In genomic region chr2:24337958-24338357, GRCh38 we compare ENCODE assay signal across 18 cellular contexts. TPM values are rescaled to one million over a fixed set of nuclear protein-coding genes. Genes with fewer than 3 reads are reported as not detected.
A peak's percentile ranks its signal among the peaks of the same experiment; 100 is the strongest.
DNase-seq lines count a peak whose midpoint lies in the region; ATAC-seq and TF ChIP-seq lines count a peak whose summit lies in the region.
"Had no signal": no experiment of that assay in that cellular context is flagged by ENCODE, and none has a peak within 500 bp of the region (broad histone marks: within the 10 kb centered on the region; RNA-seq: fewer than 3 reads in every experiment).

No MANE protein-coding gene starts in this region.

- TF ChIP-seq EP300 in ovary (IDR thresholded peaks at IDR 0.05), result no peak

- WGBS in ovary, 3 donors, result 51 to 58% (median 52%) methylated on average over 2 of the region's 2 CpGs

- intact Hi-C loops in activated B cell treated with CpG ODN at 0.5 μM for 24 hours (cut with micrococcal nuclease) (no loop called here), lower lobe of right lung (cut with DNase I) (no loop called here), Right ventricle myocardium superior (cut with DNase I) (no loop called here), ovary (cut with DNase I) (no loop called here)

- H3K27ac ChIP-seq in CD4-positive, CD25-positive, alpha-beta regulatory T cell (ENCODE audit: insufficient read depth, low read length, poor library complexity, severe bottlenecking), result no peak overlapping the region
- peak overlapping the region; percentile 14 for H3K27ac ChIP-seq in lower lobe of right lung
- H3K27ac ChIP-seq in ovary, result no peak overlapping the region
- H3K27ac ChIP-seq: sigmoid colon had no signal

- H3K4me1 Mint-ChIP-seq in CD4-positive, CD25-positive, alpha-beta regulatory T cell, result peaks cover 57 to 81% (median 70%) of the 10 kb centered on the region in 4 donors
- H3K4me1 Mint-ChIP-seq in IgD-negative memory B cell (peaks cover 65 to 73% (median 71%) of the 10 kb centered on the region in 3 donors), activated B cell treated with CpG ODN at 0.5 μM for 24 hours (peaks cover 86% of the 10 kb centered on the region)

- ATAC-seq in CD4-positive, CD25-positive, alpha-beta regulatory T cell (ENCODE audit: low read depth in 2 of 2), result no peak
- ATAC-seq in activated B cell treated with CpG ODN at 0.5 μM for 24 hours (ENCODE audit: low read depth) (no peak), lower lobe of right lung (no peak), GM21360 (IDR thresholded peaks at IDR 0.05; ENCODE audit: unreplicated experiment) (no peak), HG03139 (IDR thresholded peaks at IDR 0.05; ENCODE audit: unreplicated experiment) (no peak), Right ventricle myocardium superior (ENCODE audit: poor library complexity) (no peak)
- ATAC-seq: activated naive CD4-positive, alpha-beta T cell treated with anti-CD3 and anti-CD28 coated beads, Interleukin-2, amount 50 U/mL, for 72 hours had no signal

- H3K27ac Mint-ChIP-seq in CD4-positive, CD25-positive, alpha-beta regulatory T cell, result peak overlapping the region; percentile 27 to 79 (median 68)
- H3K27ac Mint-ChIP-seq in IgD-negative memory B cell, result peak overlapping the region in 2 of 3 donors; percentile 75 to 96
- H3K27ac Mint-ChIP-seq in activated B cell treated with CpG ODN at 0.5 μM for 24 hours, result peak overlapping the region; percentile 76
- H3K27ac Mint-ChIP-seq: activated naive CD4-positive, alpha-beta T cell treated with anti-CD3 and anti-CD28 coated beads, Interleukin-2, amount 50 U/mL, for 72 hours; T-helper 1 cell treated with Interleukin-12 subunit alpha and Interleukin-12 subunit beta and Interleukin-4 antibody, amounts not matched to agents 30 μg/mL and 1 μg/mL, for 36 hours had no signal

- H3K9me3 Mint-ChIP-seq in CD4-positive, CD25-positive, alpha-beta regulatory T cell, result no peaks in the 10 kb centered on the region
- H3K9me3 Mint-ChIP-seq in IgD-negative memory B cell (peaks cover 0 to 1% (median 0%) of the 10 kb centered on the region in 3 donors), activated B cell treated with CpG ODN at 0.5 μM for 24 hours (no peaks in the 10 kb centered on the region)
- H3K9me3 Mint-ChIP-seq: T-helper 1 cell treated with Interleukin-12 subunit alpha and Interleukin-12 subunit beta and Interleukin-4 antibody, amounts not matched to agents 30 μg/mL and 1 μg/mL, for 36 hours had no signal

- H3K4me1 ChIP-seq in CD4-positive, CD25-positive, alpha-beta regulatory T cell (ENCODE audit: control insufficient read depth, insufficient read depth, low read length, poor library complexity, severe bottlenecking), result peaks cover 8% of the 10 kb centered on the region
- H3K4me1 ChIP-seq in lower lobe of right lung, result peaks cover 65% of the 10 kb centered on the region
- peaks cover 4% of the 10 kb centered on the region for H3K4me1 ChIP-seq in ovary (ENCODE audit: insufficient read depth)

- TF ChIP-seq POLR2A in ovary (IDR thresholded peaks at IDR 0.05), result no peak

- CTCF ChIA-PET in activated B cell treated with CpG ODN at 0.5 μM for 24 hours (lab: Charles Lee), result no interaction called here

- TF ChIP-seq CTCF in activated B cell treated with CpG ODN at 0.5 μM for 24 hours (IDR thresholded peaks at IDR 0.05) (no peak), lower lobe of right lung (IDR thresholded peaks at IDR 0.05) (no peak), ovary (IDR thresholded peaks at IDR 0.05) (no peak)

- H3K4me3 ChIP-seq in CD4-positive, CD25-positive, alpha-beta regulatory T cell (ENCODE audit: low read depth, low read length), result no peak overlapping the region
- H3K4me3 ChIP-seq in lower lobe of right lung (no peak overlapping the region), ovary (no peak overlapping the region)
- H3K4me3 ChIP-seq: sigmoid colon had no signal

- no peaks in the 10 kb centered on the region for H3K9me3 ChIP-seq in CD4-positive, CD25-positive, alpha-beta regulatory T cell (ENCODE audit: control insufficient read depth in 2 of 2, low read length in 2 of 2)
- no peaks in the 10 kb centered on the region for H3K9me3 ChIP-seq in lower lobe of right lung
- H3K9me3 ChIP-seq in ovary, result no peaks in the 10 kb centered on the region
- H3K9me3 ChIP-seq: sigmoid colon had no signal

- no peak for DNase-seq in CD4-positive, CD25-positive, alpha-beta regulatory T cell
- no peak for DNase-seq in activated B cell treated with CpG ODN at 0.5 μM for 24 hours
- DNase-seq in lower lobe of right lung, result no peak
- no peak for DNase-seq in Right ventricle myocardium superior
- DNase-seq in ovary, result no peak
- DNase-seq: activated CD4-positive, alpha-beta T cell treated with anti-CD3 and anti-CD28 coated beads for 4 hours; AML-193; DMS53; mesenchymal stem cell; NCI-H1694 treated with DMSO at 0.1 percent for 48 hours; NCI-H524 treated with DMSO at 0.1 percent for 48 hours; nucleus accumbens; sigmoid colon had no signal

- H3K27me3 Mint-ChIP-seq in CD4-positive, CD25-positive, alpha-beta regulatory T cell, result no peaks in the 10 kb centered on the region
- no peaks in the 10 kb centered on the region for H3K27me3 Mint-ChIP-seq in IgD-negative memory B cell
- H3K27me3 Mint-ChIP-seq in activated B cell treated with CpG ODN at 0.5 μM for 24 hours, result no peaks in the 10 kb centered on the region

- POLR2A ChIA-PET in activated B cell treated with CpG ODN at 0.5 μM for 24 hours (lab: Charles Lee), result interaction anchor here (1.3 kb wide), 1 partner anchor 23 kb away, joined by 3 read pairs; the partner anchor contains the start of gene ITSN2

- H3K36me3 ChIP-seq in CD4-positive, CD25-positive, alpha-beta regulatory T cell (ENCODE audit: control insufficient read depth, insufficient read depth, low read length), result peaks cover 3% of the 10 kb centered on the region
- H3K36me3 ChIP-seq in lower lobe of right lung (no peaks in the 10 kb centered on the region), ovary (no peaks in the 10 kb centered on the region)
- H3K36me3 ChIP-seq: sigmoid colon had no signal

- H3K27me3 ChIP-seq in CD4-positive, CD25-positive, alpha-beta regulatory T cell (ENCODE audit: control insufficient read depth, insufficient read depth, low read length), result no peaks in the 10 kb centered on the region
- H3K27me3 ChIP-seq in lower lobe of right lung (ENCODE audit: low read depth) (no peaks in the 10 kb centered on the region), ovary (no peaks in the 10 kb centered on the region)
- H3K27me3 ChIP-seq: sigmoid colon had no signal

- peak overlapping the region in 1 of 4 donors; percentile 6 for H3K4me3 Mint-ChIP-seq in CD4-positive, CD25-positive, alpha-beta regulatory T cell
- H3K4me3 Mint-ChIP-seq in IgD-negative memory B cell (peak overlapping the region in 3 of 4 donors; percentile 4 to 44 (median 26)), activated B cell treated with CpG ODN at 0.5 μM for 24 hours (peak overlapping the region; percentile 32)
- H3K4me3 Mint-ChIP-seq: T-helper 1 cell treated with Interleukin-12 subunit alpha and Interleukin-12 subunit beta and Interleukin-4 antibody, amounts not matched to agents 30 μg/mL and 1 μg/mL, for 36 hours had no signal

- H3K36me3 Mint-ChIP-seq in CD4-positive, CD25-positive, alpha-beta regulatory T cell, result no peaks in the 10 kb centered on the region
- H3K36me3 Mint-ChIP-seq in IgD-negative memory B cell (peaks cover 7% of the 10 kb centered on the region), activated B cell treated with CpG ODN at 0.5 μM for 24 hours (ENCODE audit: low read depth) (peaks cover 14% of the 10 kb centered on the region)

RNA-seq across cellular contexts. Expression of gene ITSN2, which starts 22.4 kb away (rescaled TPM):
- total RNA-seq in CD4-positive, CD25-positive, alpha-beta regulatory T cell, result 115 TPM
- polyA plus RNA-seq in CD4-positive, CD25-positive, alpha-beta regulatory T cell, result 10 to 100 TPM; 54.0 to 59.6 (median 57.9) TPM
- polyA plus RNA-seq in IgD-negative memory B cell (127 TPM), ovary (10 to 100 TPM; 17.8 to 24.6 TPM)
- total RNA-seq in activated B cell treated with CpG ODN at 0.5 μM for 24 hours (147 and 156 TPM in 2 replicates), lower lobe of right lung (92.8 TPM), Right ventricle myocardium superior (41.2 TPM), ovary (10 to 100 TPM; 34.2 to 44.4 (median 39.8) TPM)
